17 cellular contexts compared by ENCODE assay signal in genomic region chr17:21250719-21251305, GRCh38. TPM values are rescaled to one million over a fixed set of nuclear protein-coding genes. Genes with fewer than 3 reads are reported as not detected.
DNase-seq lines count a peak whose midpoint lies in the region; ATAC-seq and TF ChIP-seq lines count a peak whose summit lies in the region.
"Had no signal": no experiment of that assay in that cellular context is flagged by ENCODE, and none has a peak within 500 bp of the region (broad histone marks: within the 10 kb centered on the region; RNA-seq: fewer than 3 reads in every experiment).

No MANE protein-coding gene starts in this region.

- no peak for TF ChIP-seq CTCF in CD8-positive, alpha-beta T cell (IDR thresholded peaks at IDR 0.05)
- TF ChIP-seq CTCF in RWPE1 (conservative IDR thresholded peaks at IDR 0.05; ENCODE audit: low read depth) (no peak), psoas muscle (IDR thresholded peaks at IDR 0.05) (no peak)

- no peaks in the 10 kb centered on the region for H3K9me3 Mint-ChIP-seq in CD8-positive, alpha-beta T cell

- POLR2A ChIA-PET in CD8-positive, alpha-beta T cell (lab: Charles Lee), result interaction anchor here (1.4 kb wide), 1 partner anchor 33 kb away, joined by 3 read pairs; no protein-coding TSS in a partner anchor
- POLR2A ChIA-PET in RWPE1 (lab: Yijun Ruan, JAX; ENCODE audit: low non-redundant PET), result interaction anchor here (0.6 kb wide), 1 partner anchor 151 kb away, joined by 5 read pairs; no protein-coding TSS in a partner anchor

- H3K4me1 Mint-ChIP-seq in CD8-positive, alpha-beta T cell (ENCODE audit: low read depth), result peaks cover 32% of the 10 kb centered on the region

- DNase-seq in CD8-positive, alpha-beta T cell, result no peak
- DNase-seq in RWPE1 (ENCODE audit: low spot score), result no peak
- peak; percentile 30 for DNase-seq in glomerular visceral epithelial cell (ENCODE audit: extremely low spot score)
- DNase-seq in psoas muscle, result no peak
- DNase-seq in activated CD4-positive, alpha-beta T cell treated with anti-CD3 and anti-CD28 coated beads for 1 hour, result no peak
- DNase-seq in NK-92 treated with Interleukin-12 subunit alpha and Interleukin-12 subunit beta, amount 100 ng/mL, for 24 hours (lab: John Stamatoyannopoulos, UW), result no peak
- DNase-seq: activated CD4-positive, alpha-beta T cell treated with anti-CD3 and anti-CD28 coated beads, Interleukin-2, amount 50 U/mL, for 48 hours; activated naive CD4-positive, alpha-beta T cell treated with anti-CD3 and anti-CD28 coated beads, Interleukin-2, amount 50 U/mL, for 16 hours; activated T-cell treated with anti-CD3 and anti-CD28 coated beads, Interleukin-2, amount 50 U/mL, for 1 hour; body of pancreas; erythroblast; NCI-H2029 treated with DMSO at 0.1 percent for 48 hours; stimulated activated CD4-positive, alpha-beta T cell treated with anti-CD3 and anti-CD28 coated beads, Interleukin-2, amount 100 ng/mL, for 48 hours had no signal

- H3K4me3 Mint-ChIP-seq in CD8-positive, alpha-beta T cell, result no peak overlapping the region

- no peaks in the 10 kb centered on the region for H3K36me3 ChIP-seq in CD8-positive, alpha-beta T cell (ENCODE audit: insufficient read depth, low read length)
- H3K36me3 ChIP-seq in psoas muscle (ENCODE audit: insufficient read depth in 1 of 2, low read depth in 1 of 2), result no peaks in the 10 kb centered on the region
- H3K36me3 ChIP-seq: vagina had no signal

- peak overlapping the region; percentile 24 for H3K27ac Mint-ChIP-seq in CD8-positive, alpha-beta T cell

- no peak overlapping the region for H3K4me3 ChIP-seq in CD8-positive, alpha-beta T cell (ENCODE audit: low read depth, low read length)
- peak overlapping the region; percentile 71 for H3K4me3 ChIP-seq in psoas muscle
- H3K4me3 ChIP-seq: body of pancreas had no signal

- H3K9me3 ChIP-seq in CD8-positive, alpha-beta T cell (ENCODE audit: low read length), result no peaks in the 10 kb centered on the region
- H3K9me3 ChIP-seq in psoas muscle, result no peaks in the 10 kb centered on the region
- H3K9me3 ChIP-seq: body of pancreas, vagina had no signal

- H3K27me3 ChIP-seq in CD8-positive, alpha-beta T cell (ENCODE audit: insufficient read depth, low read length), result no peaks in the 10 kb centered on the region
- no peaks in the 10 kb centered on the region for H3K27me3 ChIP-seq in psoas muscle (ENCODE audit: insufficient read depth in 3 of 3, low read length in 2 of 3)
- H3K27me3 ChIP-seq: body of pancreas, vagina had no signal

- no peaks in the 10 kb centered on the region for H3K27me3 Mint-ChIP-seq in CD8-positive, alpha-beta T cell (ENCODE audit: low read depth)

- peaks cover 17% of the 10 kb centered on the region for H3K4me1 ChIP-seq in CD8-positive, alpha-beta T cell (ENCODE audit: insufficient read depth, low read length)
- H3K4me1 ChIP-seq in psoas muscle, result peaks cover 68% of the 10 kb centered on the region

- no peak for ATAC-seq in CD8-positive, alpha-beta T cell
- ATAC-seq in psoas muscle, result peak; percentile 40 to 75 (median 54)
- no peak for ATAC-seq in activated CD4-positive, CD25-positive, alpha-beta regulatory T cell treated with anti-CD3 and anti-CD28 coated beads, Interleukin-2, amount 50 U/mL, for 24 hours
- ATAC-seq: body of pancreas had no signal

- intact Hi-C loops in CD8-positive, alpha-beta T cell (cut with DNase I, micrococcal nuclease), result no loop called here
- intact Hi-C loops in psoas muscle (cut with DNase I), result loop anchor here in 1 of 2 donors (5.0 kb wide), 1 partner anchor 36 kb away; no protein-coding TSS in a partner anchor

- H3K36me3 Mint-ChIP-seq in CD8-positive, alpha-beta T cell, result no peaks in the 10 kb centered on the region

- CTCF ChIA-PET in CD8-positive, alpha-beta T cell (lab: Charles Lee), result interaction anchor here (1.2 kb wide), 1 partner anchor 129 kb away, joined by 3 read pairs; no protein-coding TSS in a partner anchor
- CTCF ChIA-PET in RWPE1 (lab: Yijun Ruan, JAX), result interaction anchor here (0.5 to 1.1 kb wide), 2 partner anchors 10 to 29 kb away, joined by 3 to 5 read pairs; no protein-coding TSS in a partner anchor

- 26 to 38% (median 35%) methylated on average over 6 of the region's 6 CpGs for WGBS in psoas muscle, 3 donors

- no peak overlapping the region for H3K27ac ChIP-seq in CD8-positive, alpha-beta T cell (ENCODE audit: low read depth, low read length)
- 0 out of 2 replicates have a peak overlapping the region, but pooled peaks have one; percentile 13 for H3K27ac ChIP-seq in RWPE1
- H3K27ac ChIP-seq in psoas muscle, result peak overlapping the region; percentile 94
- H3K27ac ChIP-seq: body of pancreas, HL-60, vagina, VCaP had no signal

RNA-seq across cellular contexts. Expression of gene NATD1, which starts 2.4 kb away (rescaled TPM):
- 1 to 10 TPM; 6.3 to 6.6 TPM for total RNA-seq in CD8-positive, alpha-beta T cell
- 10 to 100 TPM; 21.6 to 48.0 (median 24.5) TPM for total RNA-seq in psoas muscle
- 10 to 100 TPM in 2 of 3 donors, 1 to 10 TPM in 1; 4.7 to 15.1 (median 10.5) TPM for polyA plus RNA-seq in psoas muscle

RNA-seq across cellular contexts. Expression of gene MAP2K3, which starts 33.7 kb away (rescaled TPM):
- 10 to 100 TPM; 59.9 to 63.8 TPM for total RNA-seq in CD8-positive, alpha-beta T cell
- total RNA-seq in psoas muscle, result 100 to 1,000 TPM in 2 of 4 donors, 10 to 100 TPM in 2; 64.4 to 126 (median 107) TPM
- 100 to 1,000 TPM in 2 of 3 donors, 10 to 100 TPM in 1; 86.3 to 229 (median 146) TPM for polyA plus RNA-seq in psoas muscle

RNA-seq across cellular contexts. Expression of gene TMEM11, which starts 36.9 kb away (rescaled TPM):
- 10 to 100 TPM; 23.4 to 26.2 TPM for total RNA-seq in CD8-positive, alpha-beta T cell
- 10 to 100 TPM; 52.9 to 78.4 (median 58.6) TPM for total RNA-seq in psoas muscle
- polyA plus RNA-seq in psoas muscle, result 100 to 1,000 TPM in 2 of 3 donors, 10 to 100 TPM in 1; 89.6 to 159 (median 109) TPM

Comparison
In these comparisons a context has a peak if more than half of its experiments do, and no peak if none do; other contexts are left out.
1. ATAC-seq: peak in psoas muscle (4 of 4); none in CD8-positive, alpha-beta T cell (single experiment) and activated CD4-positive, CD25-positive, alpha-beta regulatory T cell treated with anti-CD3 and anti-CD28 coated beads, Interleukin-2, amount 50 U/mL, for 24 hours (0 of 2).